25 cellular contexts compared by ENCODE assay signal in the genomic region with DNA sequence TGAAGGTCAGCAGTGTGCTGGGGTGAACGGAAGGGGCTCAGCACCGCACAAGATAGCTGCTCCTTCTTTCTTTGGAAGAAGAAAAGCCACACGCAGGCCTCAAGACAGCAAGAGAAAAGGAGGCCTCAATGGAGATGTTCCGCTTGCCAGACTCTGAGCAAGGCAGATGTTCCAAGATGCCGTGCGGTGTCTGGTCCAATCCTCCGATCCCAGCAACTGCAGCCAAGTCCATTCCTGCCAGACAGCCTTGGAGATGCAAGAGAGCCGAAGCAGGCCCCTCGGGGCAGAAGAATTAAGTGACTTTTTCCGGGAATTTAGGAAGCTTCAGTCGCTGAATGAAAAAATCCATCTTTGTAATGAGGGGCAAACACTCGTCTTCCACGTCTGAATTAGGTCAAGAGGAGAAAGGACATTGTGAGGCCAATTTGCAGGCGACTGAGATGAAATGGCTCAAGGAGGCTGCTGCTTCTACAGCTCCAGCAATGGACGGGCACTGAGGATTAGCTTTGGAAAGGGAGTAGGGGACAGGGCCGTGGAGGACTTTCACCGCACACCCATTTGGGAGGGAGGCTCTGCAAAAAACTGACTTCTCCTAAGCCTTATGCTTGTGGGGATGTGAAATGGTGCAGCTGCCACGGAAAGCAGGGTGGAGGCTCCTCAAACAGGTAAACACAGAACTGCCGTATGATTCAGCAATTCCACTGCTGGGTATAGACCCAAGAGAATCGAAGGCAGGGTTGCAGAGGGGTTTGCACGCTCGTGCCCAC. TPM values are rescaled to one million over a fixed set of nuclear protein-coding genes. Genes with fewer than 3 reads are reported as not detected.
DNase-seq lines count a peak whose midpoint lies in the region; ATAC-seq and TF ChIP-seq lines count a peak whose summit lies in the region.
"Had no signal": no experiment of that assay in that cellular context is flagged by ENCODE, and none has a peak within 500 bp of the region (broad histone marks: within the 10 kb centered on the region; RNA-seq: fewer than 3 reads in every experiment).

No MANE protein-coding gene starts in this region.

- H3K27ac ChIP-seq in right atrium auricular region: no peak overlapping the region
- H3K27ac ChIP-seq in neuronal stem cell (replicated peaks; ENCODE audit: low read length): no peak overlapping the region
- no peak overlapping the region for H3K27ac ChIP-seq in aorta (ENCODE audit: low read depth in 1 of 2, low read length in 2 of 2)
- H3K27ac ChIP-seq: thyroid gland had no signal

- H3K27ac Mint-ChIP-seq in glutamatergic neuron (ENCODE audit: unreplicated experiment): no peak overlapping the region
- H3K27ac Mint-ChIP-seq: activated CD4-positive, alpha-beta T cell treated with anti-CD3 and anti-CD28 coated beads, Interleukin-2, amount 10 ng/mL, durations not matched to agents 24 days and 14 days had no signal

- H3K23ac ChIP-seq in neuronal stem cell (ENCODE audit: low read depth, low read length, poor library complexity): no peak overlapping the region

- H2BK12ac ChIP-seq in neuronal stem cell (ENCODE audit: low read length): peak overlapping the region; percentile 36

- H3K4me3 ChIP-seq in right atrium auricular region: no peak overlapping the region
- peak overlapping the region in 1 of 2 donors; percentile 23 for H3K4me3 ChIP-seq in neuronal stem cell (ENCODE audit: low read length in 2 of 2)
- H3K4me3 ChIP-seq in aorta (ENCODE audit: low read length in 2 of 2): no peak overlapping the region
- H3K4me3 ChIP-seq: heart right ventricle, thyroid gland had no signal

- peak overlapping the region; percentile 19 for H2BK5ac ChIP-seq in neuronal stem cell (ENCODE audit: low read length)

- H3K4me1 Mint-ChIP-seq in glutamatergic neuron (ENCODE audit: low read depth, unreplicated experiment): peaks cover 32% of the 10 kb centered on the region
- H3K4me1 Mint-ChIP-seq: activated CD4-positive, alpha-beta T cell treated with anti-CD3 and anti-CD28 coated beads, Interleukin-2, amount 10 ng/mL, durations not matched to agents 24 days and 14 days had no signal

- H2AFZ ChIP-seq in neuronal stem cell (ENCODE audit: low read length): peak overlapping the region; percentile 74

- TF ChIP-seq CTCF in right atrium auricular region (IDR thresholded peaks at IDR 0.05) (no peak), glutamatergic neuron (IDR thresholded peaks at IDR 0.05; ENCODE audit: partially characterized antibody, unreplicated experiment) (no peak)

- H3K27me3 ChIP-seq in right atrium auricular region (no peaks in the 10 kb centered on the region), neuronal stem cell (ENCODE audit: control insufficient read depth in 3 of 3, insufficient read depth in 3 of 3, low read depth in 1 of 3, low read length in 3 of 3) (no peaks in the 10 kb centered on the region), aorta (ENCODE audit: control insufficient read depth in 1 of 2, insufficient read depth in 2 of 2, low read length in 1 of 2) (no peaks in the 10 kb centered on the region)
- H3K27me3 ChIP-seq: thyroid gland had no signal

- H3K4me1 ChIP-seq in right atrium auricular region (peaks cover 0 to 9% of the 10 kb centered on the region in 2 donors), neuronal stem cell (ENCODE audit: control insufficient read depth in 2 of 2, insufficient read depth in 1 of 2, low read depth in 1 of 2, low read length in 2 of 2) (peaks cover 27 to 57% of the 10 kb centered on the region in 2 donors), aorta (ENCODE audit: control insufficient read depth in 1 of 2, insufficient read depth in 2 of 2, low read length in 2 of 2) (no peaks in the 10 kb centered on the region)
- H3K4me1 ChIP-seq: thyroid gland had no signal

- H3K4ac ChIP-seq in neuronal stem cell (ENCODE audit: low read length): no peak overlapping the region

- no peak overlapping the region for H3K14ac ChIP-seq in neuronal stem cell (ENCODE audit: low read length)

- no peak overlapping the region for H3K4me2 ChIP-seq in neuronal stem cell (ENCODE audit: insufficient read depth, low read length, poor library complexity, severe bottlenecking)

- H3K36me3 ChIP-seq in right atrium auricular region (no peaks in the 10 kb centered on the region), neuronal stem cell (replicated peaks in 1 of 2; ENCODE audit: control insufficient read depth in 2 of 2, insufficient read depth in 2 of 2, low read length in 2 of 2) (no peaks in the 10 kb centered on the region), aorta (ENCODE audit: control insufficient read depth in 1 of 2, insufficient read depth in 2 of 2, low read length in 1 of 2) (no peaks in the 10 kb centered on the region)
- H3K36me3 ChIP-seq: heart right ventricle, thyroid gland had no signal

- peak overlapping the region; percentile 50 for H3K18ac ChIP-seq in neuronal stem cell (ENCODE audit: low read length)

- no peak overlapping the region for H4K91ac ChIP-seq in neuronal stem cell (ENCODE audit: low read depth, low read length, poor library complexity)

- no peak overlapping the region for H3K4me3 Mint-ChIP-seq in glutamatergic neuron (ENCODE audit: unreplicated experiment)
- H3K4me3 Mint-ChIP-seq: activated CD4-positive, alpha-beta T cell treated with anti-CD3 and anti-CD28 coated beads, Interleukin-2, amount 10 ng/mL, durations not matched to agents 24 days and 14 days; CD4-positive, alpha-beta memory T cell had no signal

- H4K8ac ChIP-seq in neuronal stem cell (ENCODE audit: low read depth, low read length): no peak overlapping the region

- no peaks in the 10 kb centered on the region for H3K9me3 ChIP-seq in right atrium auricular region
- no peaks in the 10 kb centered on the region for H3K9me3 ChIP-seq in neuronal stem cell (replicated peaks in 1 of 2; ENCODE audit: control insufficient read depth in 2 of 2, insufficient read depth in 1 of 2, low read depth in 1 of 2, low read length in 2 of 2)
- H3K9me3 ChIP-seq in aorta (ENCODE audit: control insufficient read depth, low read length): no peaks in the 10 kb centered on the region
- H3K9me3 ChIP-seq: heart right ventricle, thyroid gland had no signal

- H2BK120ac ChIP-seq in neuronal stem cell (ENCODE audit: low read depth, low read length): no peak overlapping the region

- no CpG with 5 or more reads among the region's 22 CpGs for WGBS in neuronal stem cell (ENCODE audit: extremely low coverage in 2 of 2, insufficient read length in 2 of 2, insufficient replicate concordance in 1 of 2), 2 donors
- WGBS in aorta, 2 donors: 88 to 91% methylated on average over 21 to 22 of the region's 22 CpGs

- H3K36me3 Mint-ChIP-seq in glutamatergic neuron (ENCODE audit: unreplicated experiment): no peaks in the 10 kb centered on the region
- H3K36me3 Mint-ChIP-seq: CD4-positive, alpha-beta memory T cell had no signal

- ATAC-seq in Right ventricle myocardium superior (ENCODE audit: poor library complexity) (peak; percentile 69), aorta (ENCODE audit: low FRiP score) (peak; percentile 40)
- ATAC-seq: Panc1 had no signal

- no peak overlapping the region for H2AK5ac ChIP-seq in neuronal stem cell (ENCODE audit: low read depth, low read length)

- H3K9ac ChIP-seq in neuronal stem cell (ENCODE audit: low read depth, low read length, poor library complexity): no peak overlapping the region

- peak overlapping the region; percentile 90 for H2BK15ac ChIP-seq in neuronal stem cell (ENCODE audit: low read length)

- intact Hi-C loops in Right ventricle myocardium superior (cut with DNase I): no loop called here
- intact Hi-C loops in aorta (cut with DNase I): no loop called here

- H3K27me3 Mint-ChIP-seq in glutamatergic neuron (ENCODE audit: unreplicated experiment): peaks cover 7% of the 10 kb centered on the region
- H3K27me3 Mint-ChIP-seq: activated CD4-positive, alpha-beta T cell treated with anti-CD3 and anti-CD28 coated beads, Interleukin-2, amount 10 ng/mL, durations not matched to agents 24 days and 14 days had no signal

- H3K9me3 Mint-ChIP-seq in glutamatergic neuron (ENCODE audit: unreplicated experiment): peaks cover 9% of the 10 kb centered on the region
- H3K9me3 Mint-ChIP-seq: activated CD4-positive, alpha-beta T cell treated with anti-CD3 and anti-CD28 coated beads, Interleukin-2, amount 10 ng/mL, durations not matched to agents 24 days and 14 days; CD4-positive, alpha-beta memory T cell had no signal

- no peaks in the 10 kb centered on the region for H3K79me1 ChIP-seq in neuronal stem cell (ENCODE audit: low read depth, low read length)

- peak; percentile 67 for DNase-seq in Right ventricle myocardium superior
- DNase-seq in right atrium auricular region (ENCODE audit: low spot score): no peak
- DNase-seq in glutamatergic neuron: peak; percentile 26
- no peak for DNase-seq in neuronal stem cell (ENCODE audit: low spot score)
- DNase-seq in aorta: peak; percentile 52 to 64
- DNase-seq in NCI-H510A treated with DMSO at 0.1 percent for 48 hours (lab: John Stamatoyannopoulos, UW): no peak
- no peak for DNase-seq in KG1 (lab: John Stamatoyannopoulos, UW)
- no peak for DNase-seq in Ammon's horn (ENCODE audit: low spot score)
- DNase-seq: 8988T; activated CD4-positive, alpha-beta T cell treated with anti-CD3 and anti-CD28 coated beads, Interleukin-2, amount 10 ng/mL, durations not matched to agents 24 days and 14 days; activated CD8-positive, alpha-beta memory T cell treated with anti-CD3 and anti-CD28 coated beads, Interleukin-2, amount 50 U/mL, for 48 hours; activated naive CD4-positive, alpha-beta T cell; CD4-positive, alpha-beta memory T cell; cortex of kidney; DMS79; erythroblast; H7; KBM-7; NCI-H1048; NCI-H2107; NCI-H774; occipital lobe; thyroid gland had no signal

RNA-seq across cellular contexts. Expression of a gene that starts 44.7 kb away (rescaled TPM):
- total RNA-seq in Right ventricle myocardium superior (4.6 TPM), right atrium auricular region (10 to 100 TPM in 1 of 2 donors, 1 to 10 TPM in 1; 7.2 to 13.1 TPM), glutamatergic neuron (ENCODE audit: unreplicated experiment) (22.3 TPM), aorta (10 to 100 TPM; 12.5 to 18.1 TPM)
- polyA plus RNA-seq in neuronal stem cell (2013, experiment 1 of 2): 7.7 TPM
- 6.5 TPM for polyA plus RNA-seq in neuronal stem cell (2013, experiment 2 of 2)
- 1 to 10 TPM; 1.6 to 3.5 TPM for polyA plus RNA-seq in aorta

Comparison
In these comparisons a context has a peak if more than half of its experiments do, and no peak if none do; other contexts are left out.
1. DNase-seq: peak in Right ventricle myocardium superior (single experiment), glutamatergic neuron (single experiment) and aorta (2 of 2); none in right atrium auricular region (single experiment), neuronal stem cell (single experiment), NCI-H510A treated with DMSO at 0.1 percent for 48 hours (single experiment), KG1 (single experiment) and Ammon's horn (single experiment).